ENCODE assay signal across 1 cellular context in genomic region chr5:147869112-147869511, GRCh38.
TF ChIP-seq lines count a peak whose summit lies in the region.

No MANE protein-coding gene starts in this region.

TF ChIP-seq in H1, 55 proteins besides CTCF, POLR2A, EP300 and RAD21:
- TF ChIP-seq HDAC6 (IDR thresholded peaks at IDR 0.05; ENCODE audit: low read depth, low read length) (no peak), TAF1 (IDR thresholded peaks at IDR 0.05; ENCODE audit: low read depth, low read length) (peak; percentile 74), SP4 (IDR thresholded peaks at IDR 0.05; ENCODE audit: low read length) (no peak), SP1 (IDR thresholded peaks at IDR 0.05; ENCODE audit: low read depth, low read length) (peak; percentile 48; the same call in 1 of the 2 replicates), POLR2AphosphoS5 (IDR thresholded peaks at IDR 0.05; ENCODE audit: low read depth, low read length) (peak; percentile 95), MAX (IDR thresholded peaks at IDR 0.05) (peak; percentile 64), BACH1 (IDR thresholded peaks at IDR 0.05; ENCODE audit: low read length) (no peak), RXRA (IDR thresholded peaks at IDR 0.05; ENCODE audit: insufficient read depth, low read depth, low read length) (no peak), SAP30 (IDR thresholded peaks at IDR 0.05; ENCODE audit: insufficient read depth, insufficient replicate concordance, low read length) (no peak), RFX5 (IDR thresholded peaks at IDR 0.05; ENCODE audit: borderline replicate concordance, low read depth, low read length) (no peak), BCL11A (IDR thresholded peaks at IDR 0.05; ENCODE audit: low read depth in 2 of 2, low read length in 2 of 2) (no peak), CEBPB (IDR thresholded peaks at IDR 0.05; ENCODE audit: low read depth, low read length) (no peak), ASH2L (IDR thresholded peaks at IDR 0.05; ENCODE audit: low read length) (no peak), SP2 (IDR thresholded peaks at IDR 0.05; ENCODE audit: low read length) (no peak), SRF (IDR thresholded peaks at IDR 0.05; ENCODE audit: low read depth, low read length) (no peak), KDM5A (IDR thresholded peaks at IDR 0.05; ENCODE audit: low read length) (no peak), FOSL1 (IDR thresholded peaks at IDR 0.05; ENCODE audit: insufficient read depth, low read depth, low read length) (no peak), CHD1 (IDR thresholded peaks at IDR 0.05; ENCODE audit: low read depth, low read length) (peak; percentile 70; the same call in 1 of the 2 replicates), CHD2 (IDR thresholded peaks at IDR 0.05; ENCODE audit: low read length) (no peak; the same call in 1 of the 2 replicates), CBX8 (IDR thresholded peaks at IDR 0.05; ENCODE audit: borderline replicate concordance, low read depth, low read length) (no peak), USF2 (IDR thresholded peaks at IDR 0.05; ENCODE audit: low read length) (no peak), NANOG (IDR thresholded peaks at IDR 0.05; ENCODE audit: insufficient read depth, low read depth, low read length, poor library complexity, severe bottlenecking) (peak; percentile 69), POU5F1 (IDR thresholded peaks at IDR 0.05; ENCODE audit: low read depth, low read length) (peak; percentile 81; the same call in 1 of the 2 replicates), HDAC2 (IDR thresholded peaks at IDR 0.05; ENCODE audit: borderline replicate concordance in 1 of 2, low read depth in 2 of 2, low read length in 2 of 2) (no peak), TCF12 (IDR thresholded peaks at IDR 0.05; ENCODE audit: low read depth, low read length) (0 out of 2 replicates have a peak, but pooled peaks have one; percentile 23), KDM4A (IDR thresholded peaks at IDR 0.05; ENCODE audit: low read depth, low read length, severe bottlenecking) (no peak), BRCA1 (IDR thresholded peaks at IDR 0.05; ENCODE audit: low read depth, low read length) (no peak), CHD7 (IDR thresholded peaks at IDR 0.05; ENCODE audit: insufficient replicate concordance, low read length) (no peak), MAFK (IDR thresholded peaks at IDR 0.05; ENCODE audit: low read depth, low read length) (0 out of 2 replicates have a peak, but pooled peaks have one; percentile 1), SIRT6 (IDR thresholded peaks at IDR 0.05; ENCODE audit: low read length) (no peak), CREB1 (IDR thresholded peaks at IDR 0.05) (no peak), SIN3A (conservative IDR thresholded peaks at IDR 0.05 in 1 of 2, IDR thresholded peaks at IDR 0.05 in 1 of 2; ENCODE audit: low read depth in 1 of 2, low read length in 2 of 2) (no peak), ATF2 (IDR thresholded peaks at IDR 0.05; ENCODE audit: low read length) (no peak), SIX5 (IDR thresholded peaks at IDR 0.05; ENCODE audit: low read depth, low read length) (no peak), TAF7 (optimal IDR thresholded peaks at IDR 0.05; ENCODE audit: borderline replicate concordance, low read depth, low read length) (peak; percentile 80), RNF2 (IDR thresholded peaks at IDR 0.05; ENCODE audit: borderline replicate concordance, low read depth, low read length, missing control alignments, poor library complexity, severe bottlenecking) (no peak), RBBP5 (IDR thresholded peaks at IDR 0.05; ENCODE audit: borderline replicate concordance, low read depth, low read length) (no peak), YY1 (IDR thresholded peaks at IDR 0.05; ENCODE audit: low read depth, low read length) (no peak), EGR1 (IDR thresholded peaks at IDR 0.05; ENCODE audit: borderline replicate concordance, low read depth, low read length) (no peak), CBX5 (IDR thresholded peaks at IDR 0.05; ENCODE audit: low read depth, low read length) (no peak), KDM1A (IDR thresholded peaks at IDR 0.05; ENCODE audit: borderline replicate concordance, low read length) (no peak), NRF1 (IDR thresholded peaks at IDR 0.05; ENCODE audit: low read depth, low read length) (no peak), GTF2F1 (IDR thresholded peaks at IDR 0.05; ENCODE audit: borderline replicate concordance, low read depth, low read length) (no peak), JUN (IDR thresholded peaks at IDR 0.05; ENCODE audit: low read depth, low read length) (no peak), SUZ12 (IDR thresholded peaks at IDR 0.05; ENCODE audit: low read length) (no peak), JUND (IDR thresholded peaks at IDR 0.05; ENCODE audit: low read length) (no peak), E2F6 (IDR thresholded peaks at IDR 0.05) (no peak), CTBP2 (IDR thresholded peaks at IDR 0.05; ENCODE audit: borderline replicate concordance, insufficient read depth, insufficient read length, low read length) (no peak), TEAD4 (IDR thresholded peaks at IDR 0.05; ENCODE audit: low read depth, low read length) (no peak), PHF8 (conservative IDR thresholded peaks at IDR 0.05; ENCODE audit: low read depth, low read length) (no peak; the same call in 1 of the 2 replicates), GABPA (IDR thresholded peaks at IDR 0.05; ENCODE audit: borderline replicate concordance, insufficient read depth, low read length) (no peak), ATF3 (IDR thresholded peaks at IDR 0.05; ENCODE audit: insufficient read depth, low read depth, low read length) (no peak), ZNF274 (IDR thresholded peaks at IDR 0.05; ENCODE audit: borderline replicate concordance, extremely low read depth, low read length) (no peak), EZH2 (IDR thresholded peaks at IDR 0.05; ENCODE audit: low read depth, low read length, severe bottlenecking) (no peak), TBP (IDR thresholded peaks at IDR 0.05; ENCODE audit: low read depth, low read length) (peak; percentile 68; the same call in 1 of the 2 replicates)
